ENCODE assay signal across 6 cellular contexts in genomic region chr14:64539186-64539552, GRCh38. TPM values are rescaled to one million over a fixed set of nuclear protein-coding genes. Genes with fewer than 3 reads are reported as not detected.
A peak's percentile ranks its signal among the peaks of the same experiment; 100 is the strongest.
DNase-seq lines count a peak whose midpoint lies in the region; ATAC-seq and TF ChIP-seq lines count a peak whose summit lies in the region.

No MANE protein-coding gene starts in this region.

- ATAC-seq in HG03175 (IDR thresholded peaks at IDR 0.05; ENCODE audit: unreplicated experiment): no peak
- ATAC-seq in left lobe of liver: no peak

- peak overlapping the region; percentile 81 for H3K9ac ChIP-seq in BLaER1

- intact Hi-C loops in lower leg skin (cut with DNase I; ENCODE audit: low total_unique reads): loop anchor here (5.0 kb wide), 1 partner anchor 98 kb away; no protein-coding TSS in a partner anchor

- H3K4me3 ChIP-seq in BLaER1 (peak overlapping the region; percentile 70), lower leg skin (ENCODE audit: low read depth, poor library complexity, severe bottlenecking) (peak overlapping the region; percentile 41)

- TF ChIP-seq POLR2A in lower leg skin (IDR thresholded peaks at IDR 0.05): no peak

- H3K4me2 ChIP-seq in BLaER1: peak overlapping the region; percentile 89

- peak overlapping the region; percentile 82 for H3K27ac ChIP-seq in BLaER1

- peaks cover 10% of the 10 kb centered on the region for H3K4me1 ChIP-seq in BLaER1

- no peaks in the 10 kb centered on the region for H3K36me3 ChIP-seq in BLaER1

- H3K27me3 ChIP-seq in BLaER1: no peaks in the 10 kb centered on the region

- H4K20me1 ChIP-seq in BLaER1: no peaks in the 10 kb centered on the region

- TF ChIP-seq CTCF in lower leg skin (IDR thresholded peaks at IDR 0.05): no peak

- WGBS in lower leg skin, 2 donors: 26% methylated on average over 11 of the region's 11 CpGs

- peaks cover 23% of the 10 kb centered on the region for H3K9me3 ChIP-seq in BLaER1

- peak; percentile 18 for DNase-seq in SW480 (ENCODE audit: low spot score)
- DNase-seq in lower leg skin (ENCODE audit: low spot score in 2 of 2): no peak
- DNase-seq in ecto neural progenitor cell (ENCODE audit: low spot score): no peak
- no peak for DNase-seq in left lobe of liver (ENCODE audit: low spot score)

RNA-seq across cellular contexts. Expression of gene HSPA2, which starts 1.4 kb away (rescaled TPM):
- total RNA-seq in lower leg skin (100 to 1,000 TPM; 103 to 165 (median 138) TPM), left lobe of liver (1.3 TPM)

RNA-seq across cellular contexts. Expression of gene PPP1R36, which starts 10.6 kb away (rescaled TPM):
- 1 to 10 TPM in 2 of 4 donors, under 1 TPM in 2; 0.84 to 2.0 (median 1.3) TPM for total RNA-seq in lower leg skin
- total RNA-seq in left lobe of liver: 0.18 TPM

RNA-seq across cellular contexts. Expression of gene ZBTB1, which starts 34.6 kb away (rescaled TPM):
- total RNA-seq in lower leg skin: 10 to 100 TPM; 35.2 to 50.4 (median 39.4) TPM
- total RNA-seq in left lobe of liver: 12.1 TPM

RNA-seq across cellular contexts. Expression of gene ZBTB25, which starts 35.5 kb away (rescaled TPM):
- total RNA-seq in lower leg skin: 10 to 100 TPM in 2 of 4 donors, 1 to 10 TPM in 2; 7.8 to 15.1 (median 9.1) TPM
- total RNA-seq in left lobe of liver: 5.7 TPM

Comparison
In these comparisons a context has a peak if more than half of its experiments do, and no peak if none do; other contexts are left out.
1. RNA of gene HSPA2, which starts 1.4 kb away (total RNA-seq): 103 to 165 TPM in lower leg skin; 1.3 TPM in left lobe of liver (single experiment); every median in the first group is over 10 times any median in the second.